10 cellular contexts compared by ENCODE assay signal in the genomic region with DNA sequence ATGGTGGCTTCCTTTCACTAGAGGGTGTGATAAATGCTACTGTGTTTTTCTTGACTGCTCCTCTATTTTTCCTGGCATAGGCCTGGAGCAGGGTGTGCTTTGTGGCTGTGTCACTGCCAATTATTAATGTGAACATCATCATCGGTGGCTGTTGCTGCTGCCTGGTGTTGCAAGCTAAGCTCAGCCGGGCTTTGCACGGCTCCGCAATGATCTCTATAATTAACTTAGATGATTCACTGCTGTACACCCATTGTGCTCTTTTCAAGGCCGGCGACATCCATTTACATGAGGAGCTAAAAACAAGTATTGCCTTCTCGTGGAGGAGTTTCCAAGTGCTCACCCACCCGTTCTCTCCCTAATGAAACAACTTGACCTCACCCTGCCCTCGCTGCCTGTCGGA.
DNase-seq lines count a peak whose midpoint lies in the region; ATAC-seq, FAIRE-seq and TF ChIP-seq lines count a peak whose summit lies in the region.
"Had no signal": no experiment of that assay in that cellular context is flagged by ENCODE, and none has a peak within 500 bp of the region (broad histone marks: within the 10 kb centered on the region; RNA-seq: fewer than 3 reads in every experiment).

No MANE protein-coding gene starts in this region.

- no peak for TF ChIP-seq RAD21 in HepG2 (CRISPR knock-in tag; IDR thresholded peaks at IDR 0.05)

- H3K36me3 Mint-ChIP-seq in CD8-positive, alpha-beta memory T cell = no peaks in the 10 kb centered on the region

- no peak overlapping the region for H3K27ac Mint-ChIP-seq in CD8-positive, alpha-beta memory T cell

- ATAC-seq in HG03432 (IDR thresholded peaks at IDR 0.05; ENCODE audit: unreplicated experiment) (no peak), HepG2 (no peak)

- no peaks in the 10 kb centered on the region for H3K4me1 ChIP-seq in CD8-positive, alpha-beta memory T cell (ENCODE audit: insufficient read depth, low read length)
- H3K4me1 ChIP-seq in HepG2 (ENCODE audit: insufficient read depth, low read length) = no peaks in the 10 kb centered on the region

- H3K9me3 Mint-ChIP-seq in CD8-positive, alpha-beta memory T cell = peaks cover 0 to 3% (median 0%) of the 10 kb centered on the region in 5 donors

- H3K4me1 Mint-ChIP-seq in CD8-positive, alpha-beta memory T cell = no peaks in the 10 kb centered on the region

- H3K4me3 Mint-ChIP-seq in CD8-positive, alpha-beta memory T cell = no peak overlapping the region

- no peaks in the 10 kb centered on the region for H3K9me3 ChIP-seq in CD8-positive, alpha-beta memory T cell (ENCODE audit: low read length)
- no peaks in the 10 kb centered on the region for H3K9me3 ChIP-seq in HepG2 (ENCODE audit: low read length)

- in situ Hi-C loops in astrocyte of the cerebellum (cut with HindIII; ENCODE audit: low sequenced_read_pairs) (no loop called here), HepG2 (cut with HindIII; ENCODE audit: extremely low pct_ligation_motif_present, low pct_unique_long_range_greater_than_20kb) (no loop called here)

- H3K4me2 ChIP-seq in HepG2 (ENCODE audit: low read depth, low read length) = no peak overlapping the region
- H3K4me2 ChIP-seq: KMS-11 had no signal

- intact Hi-C loops in HepG2 (cut with micrococcal nuclease; ENCODE audit: unreplicated experiment) = no loop called here

- no peak overlapping the region for H2AFZ ChIP-seq in HepG2 (ENCODE audit: low read length)

- H3K4me3 ChIP-seq in astrocyte of the cerebellum (ENCODE audit: low read depth, low read length) = no peak overlapping the region
- no peak overlapping the region for H3K4me3 ChIP-seq in CD8-positive, alpha-beta memory T cell (ENCODE audit: low read length)
- H3K4me3 ChIP-seq in HepG2 (replicated peaks in 1 of 3; ENCODE audit: insufficient read depth in 1 of 3, low read depth in 2 of 3, low read length in 3 of 3) = no peak overlapping the region
- H3K4me3 ChIP-seq: skin epidermis had no signal

- peaks cover 4 to 13% of the 10 kb centered on the region in 2 donors for H3K27me3 Mint-ChIP-seq in CD8-positive, alpha-beta memory T cell

- TF ChIP-seq EP300 in HepG2 (IDR thresholded peaks at IDR 0.05; ENCODE audit: low read depth in 2 of 2, low read length in 2 of 2) = no peak
- no peak for TF ChIP-seq EP300 in HepG2 (CRISPR knock-in tag; IDR thresholded peaks at IDR 0.05; ENCODE audit: borderline replicate concordance)

- FAIRE-seq in HepG2 (lab: Jason Lieb, UNC) = no peak

- WGBS in HepG2 (ENCODE audit: low lambda C conversion rate) = 80% methylated on average over 10 of the region's 10 CpGs

- no peaks in the 10 kb centered on the region for H3K27me3 ChIP-seq in CD8-positive, alpha-beta memory T cell (ENCODE audit: insufficient read depth, low read length, poor library complexity, severe bottlenecking)
- H3K27me3 ChIP-seq in HepG2 (ENCODE audit: control insufficient read depth in 1 of 2, insufficient read depth in 2 of 2, low read length in 2 of 2) = peaks cover 0 to 25% of the 10 kb centered on the region in 2 experiments; a peak in 2 of 5 replicates

- CTCF ChIA-PET in CD8-positive, alpha-beta memory T cell (lab: Charles Lee) = no interaction called here
- CTCF ChIA-PET in HepG2 (lab: Yijun Ruan, JAX; ENCODE audit: low intra/inter-chr PET ratio, low total read pairs) = no interaction called here

- no peak overlapping the region for H3K9ac ChIP-seq in HepG2 (ENCODE audit: insufficient read depth, low read depth, low read length)
- H3K9ac ChIP-seq: KMS-11 had no signal

- no peak for TF ChIP-seq POLR2A in HepG2 (IDR thresholded peaks at IDR 0.05; ENCODE audit: insufficient read depth in 1 of 2, low read depth in 2 of 2, low read length in 2 of 2)

- POLR2A ChIA-PET in CD8-positive, alpha-beta memory T cell (lab: Charles Lee) = no interaction called here
- POLR2A ChIA-PET in HepG2 (lab: Yijun Ruan, JAX) = no interaction called here

- no peak overlapping the region for H3K27ac ChIP-seq in CD8-positive, alpha-beta memory T cell (ENCODE audit: low read depth, low read length)
- H3K27ac ChIP-seq in HepG2 (ENCODE audit: extremely low read length, insufficient read depth, low read length) = no peak overlapping the region
- H3K27ac ChIP-seq: KMS-11 had no signal

- no peak for TF ChIP-seq CTCF in astrocyte of the cerebellum (IDR thresholded peaks at IDR 0.05; ENCODE audit: low read depth, low read length, missing control alignments)
- no peak for TF ChIP-seq CTCF in HepG2 (CRISPR knock-in tag; IDR thresholded peaks at IDR 0.05)

- BruUV-seq in HepG2 (replicated peaks; lab: Mats Ljungman, UMichigan) = no TSS peak

- peak; percentile 93 for DNase-seq in LHCN-M2 (ENCODE audit: low read depth)
- peak; percentile 93 for DNase-seq in astrocyte of the cerebellum (ENCODE audit: low read depth)
- DNase-seq in inferior parietal cortex (ENCODE audit: extremely low spot score) = peak; percentile 11
- peak; percentile 22 for DNase-seq in superior temporal gyrus (ENCODE audit: extremely low spot score)
- DNase-seq in activated T-cell treated with anti-CD3 and anti-CD28 coated beads, Interleukin-2, amount 50 U/mL, for 48 hours = no peak
- DNase-seq in CD8-positive, alpha-beta memory T cell = no peak
- DNase-seq in HepG2 (ENCODE audit: low spot score) = no peak

- H3K79me2 ChIP-seq in HepG2 (ENCODE audit: insufficient read depth, low read length) = no peaks in the 10 kb centered on the region

- no peaks in the 10 kb centered on the region for H3K36me3 ChIP-seq in CD8-positive, alpha-beta memory T cell (ENCODE audit: insufficient read depth, low read length)
- H3K36me3 ChIP-seq in HepG2 (replicated peaks in 1 of 2; ENCODE audit: control insufficient read depth in 1 of 2, insufficient read depth in 2 of 2, low read length in 2 of 2) = no peaks in the 10 kb centered on the region

- H4K20me1 ChIP-seq in HepG2 (ENCODE audit: insufficient read depth, low read length) = no peaks in the 10 kb centered on the region

TF ChIP-seq in HepG2, 621 proteins besides CTCF, POLR2A, EP300 and RAD21 (continues in another document):
- TF ChIP-seq GABPB1 (CRISPR knock-in tag; IDR thresholded peaks at IDR 0.05) = no peak
- TF ChIP-seq, protein P1, sequence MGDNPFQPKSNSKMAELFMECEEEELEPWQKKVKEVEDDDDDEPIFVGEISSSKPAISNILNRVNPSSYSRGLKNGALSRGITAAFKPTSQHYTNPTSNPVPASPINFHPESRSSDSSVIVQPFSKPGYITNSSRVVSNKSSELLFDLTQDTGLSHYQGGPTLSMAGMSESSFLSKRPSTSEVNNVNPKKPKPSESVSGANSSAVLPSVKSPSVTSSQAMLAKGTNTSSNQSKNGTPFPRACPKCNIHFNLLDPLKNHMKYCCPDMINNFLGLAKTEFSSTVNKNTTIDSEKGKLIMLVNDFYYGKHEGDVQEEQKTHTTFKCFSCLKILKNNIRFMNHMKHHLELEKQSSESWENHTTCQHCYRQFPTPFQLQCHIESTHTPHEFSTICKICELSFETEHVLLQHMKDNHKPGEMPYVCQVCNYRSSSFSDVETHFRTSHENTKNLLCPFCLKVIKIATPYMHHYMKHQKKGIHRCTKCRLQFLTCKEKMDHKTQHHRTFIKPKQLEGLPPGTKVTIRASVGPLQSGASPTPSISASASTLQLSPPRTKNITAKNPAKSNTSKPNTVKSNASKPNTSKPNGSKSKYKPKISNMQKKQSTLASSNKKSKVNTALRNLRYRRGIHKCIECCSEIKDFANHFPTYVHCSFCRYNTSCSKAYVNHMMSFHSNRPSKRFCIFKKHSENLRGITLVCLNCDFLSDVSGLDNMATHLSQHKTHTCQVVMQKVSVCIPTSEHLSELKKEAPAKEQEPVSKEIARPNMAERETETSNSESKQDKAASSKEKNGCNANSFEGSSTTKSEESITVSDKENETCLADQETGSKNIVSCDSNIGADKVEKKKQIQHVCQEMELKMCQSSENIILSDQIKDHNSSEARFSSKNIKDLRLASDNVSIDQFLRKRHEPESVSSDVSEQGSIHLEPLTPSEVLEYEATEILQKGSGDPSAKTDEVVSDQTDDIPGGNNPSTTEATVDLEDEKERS (CRISPR knock-in tag; IDR thresholded peaks at IDR 0.05) = no peak
- no peak for TF ChIP-seq ZNF260 (CRISPR knock-in tag; IDR thresholded peaks at IDR 0.05; ENCODE audit: borderline replicate concordance, low read depth)
- no peak for TF ChIP-seq ZBTB26 (CRISPR knock-in tag; IDR thresholded peaks at IDR 0.05; ENCODE audit: borderline replicate concordance)
- no peak for TF ChIP-seq ZNF12 (CRISPR knock-in tag; IDR thresholded peaks at IDR 0.05)
- TF ChIP-seq ZNF878 (CRISPR knock-in tag; IDR thresholded peaks at IDR 0.05) = no peak
- TF ChIP-seq ZNF235 (CRISPR knock-in tag; IDR thresholded peaks at IDR 0.05; ENCODE audit: borderline replicate concordance) = no peak
- TF ChIP-seq HCFC1 (IDR thresholded peaks at IDR 0.05; ENCODE audit: low read depth, low read length) = no peak
- no peak for TF ChIP-seq HOXD1 (CRISPR knock-in tag; IDR thresholded peaks at IDR 0.05)

Comparison
In these comparisons a context has a peak if more than half of its experiments do, and no peak if none do; other contexts are left out.
1. DNase-seq: peak in LHCN-M2 (single experiment), astrocyte of the cerebellum (single experiment), inferior parietal cortex (single experiment) and superior temporal gyrus (single experiment); none in activated T-cell treated with anti-CD3 and anti-CD28 coated beads, Interleukin-2, amount 50 U/mL, for 48 hours (0 of 2), CD8-positive, alpha-beta memory T cell (0 of 5) and HepG2 (single experiment).